8 cellular contexts compared by ENCODE assay signal in genomic region chr3:136818851-136819783, GRCh38. TPM values are rescaled to one million over a fixed set of nuclear protein-coding genes. Genes with fewer than 3 reads are reported as not detected.
DNase-seq lines count a peak whose midpoint lies in the region; ATAC-seq and TF ChIP-seq lines count a peak whose summit lies in the region.

SLC35G2 (plus strand) TSS chr3:136819126; CDS start chr3:136854461, 35,335 bp downstream.

- ATAC-seq in GM21825 (IDR thresholded peaks at IDR 0.05; ENCODE audit: unreplicated experiment): peak; percentile 42
- ATAC-seq in lower lobe of right lung: peak; percentile 74 to 78
- no peak for ATAC-seq in HG02970 (IDR thresholded peaks at IDR 0.05; ENCODE audit: low FRiP score, unreplicated experiment)

- peaks cover 55% of the 10 kb centered on the region for H3K27me3 Mint-ChIP-seq in activated CD4-positive, alpha-beta memory T cell treated with anti-CD3 and anti-CD28 coated beads, Interleukin-2, amount 10 ng/mL, durations not matched to agents 7 days and 5 days

- intact Hi-C loops in lower lobe of right lung (cut with DNase I): no loop called here

- H3K36me3 ChIP-seq in BE2C: 0 out of 2 replicates have a peak, but pooled peaks cover 4% of the 10 kb centered on the region
- no peaks in the 10 kb centered on the region for H3K36me3 ChIP-seq in effector memory CD4-positive, alpha-beta T cell (ENCODE audit: control insufficient read depth, insufficient read depth, low read length)
- no peaks in the 10 kb centered on the region for H3K36me3 ChIP-seq in lower lobe of right lung

- H3K9me3 Mint-ChIP-seq in activated CD4-positive, alpha-beta memory T cell treated with anti-CD3 and anti-CD28 coated beads, Interleukin-2, amount 10 ng/mL, durations not matched to agents 7 days and 5 days: peaks cover 5% of the 10 kb centered on the region

- H3K27me3 ChIP-seq in BE2C (no peaks in the 10 kb centered on the region), lower lobe of right lung (ENCODE audit: low read depth) (peaks cover 7% of the 10 kb centered on the region)
- H3K27me3 ChIP-seq in effector memory CD4-positive, alpha-beta T cell (replicated peaks; ENCODE audit: control insufficient read depth, insufficient read depth, low read length, poor library complexity, severe bottlenecking): peaks cover 13% of the 10 kb centered on the region

- H3K36me3 Mint-ChIP-seq in activated CD4-positive, alpha-beta memory T cell treated with anti-CD3 and anti-CD28 coated beads, Interleukin-2, amount 10 ng/mL, durations not matched to agents 7 days and 5 days (ENCODE audit: low read depth): no peaks in the 10 kb centered on the region

- H3K4me3 Mint-ChIP-seq in activated CD4-positive, alpha-beta memory T cell treated with anti-CD3 and anti-CD28 coated beads, Interleukin-2, amount 10 ng/mL, durations not matched to agents 7 days and 5 days: peak within 1 kb of the TSS; percentile 70

- H3K4me1 Mint-ChIP-seq in activated CD4-positive, alpha-beta memory T cell treated with anti-CD3 and anti-CD28 coated beads, Interleukin-2, amount 10 ng/mL, durations not matched to agents 7 days and 5 days: peaks cover 21% of the 10 kb centered on the region

- no peak within 1 kb of the TSS for H3K27ac Mint-ChIP-seq in activated CD4-positive, alpha-beta memory T cell treated with anti-CD3 and anti-CD28 coated beads, Interleukin-2, amount 10 ng/mL, durations not matched to agents 7 days and 5 days

- H3K9me3 ChIP-seq in BE2C (no peaks in the 10 kb centered on the region; the same call in 1 of the 2 replicates), lower lobe of right lung (no peaks in the 10 kb centered on the region)
- no peaks in the 10 kb centered on the region for H3K9me3 ChIP-seq in effector memory CD4-positive, alpha-beta T cell (ENCODE audit: control insufficient read depth, low read length)

- CTCF ChIA-PET in activated CD4-positive, alpha-beta memory T cell treated with anti-CD3 and anti-CD28 coated beads, Interleukin-2, amount 10 ng/mL, durations not matched to agents 7 days and 5 days (lab: Charles Lee): interaction anchor here (1.7 kb wide), 1 partner anchor 67 kb away, joined by 4 read pairs; the partner anchor contains the start of gene STAG1

- POLR2A ChIA-PET in activated CD4-positive, alpha-beta memory T cell treated with anti-CD3 and anti-CD28 coated beads, Interleukin-2, amount 10 ng/mL, durations not matched to agents 7 days and 5 days (lab: Charles Lee): interaction anchor here (0.9 to 1.0 kb wide), 2 partner anchors 43 to 67 kb away, joined by 3 to 6 read pairs; partner anchors contain the start of genes NCK1 and STAG1

- H3K27ac ChIP-seq in effector memory CD4-positive, alpha-beta T cell (ENCODE audit: insufficient read depth, low read length, poor library complexity, severe bottlenecking): no peak within 1 kb of the TSS
- H3K27ac ChIP-seq in lower lobe of right lung: peak within 1 kb of the TSS; percentile 82

- DNase-seq in BE2C: peak; percentile 95
- DNase-seq in NCI-H2196 (lab: John Stamatoyannopoulos, UW; ENCODE audit: unreplicated experiment): peak; percentile 78
- DNase-seq in activated CD4-positive, alpha-beta memory T cell treated with anti-CD3 and anti-CD28 coated beads, Interleukin-2, amount 10 ng/mL, durations not matched to agents 7 days and 5 days: peak; percentile 29
- peak in 2 of 3 donors; percentile 2 to 8 for DNase-seq in effector memory CD4-positive, alpha-beta T cell
- peak; percentile 58 for DNase-seq in lower lobe of right lung
- peak; percentile 35 to 36 for DNase-seq in stimulated activated CD8-positive, alpha-beta memory T cell treated with anti-CD3 and anti-CD28 coated beads, Interleukin-2, amount 100 ng/mL, for 48 hours (ENCODE audit: low read depth in 2 of 2)

- TF ChIP-seq CTCF in BE2C (IDR thresholded peaks at IDR 0.05; ENCODE audit: low read depth, low read length) (no peak), lower lobe of right lung (IDR thresholded peaks at IDR 0.05) (no peak)

- peaks cover 4% of the 10 kb centered on the region; the same call in 1 of the 2 replicates for H3K4me1 ChIP-seq in BE2C
- H3K4me1 ChIP-seq in effector memory CD4-positive, alpha-beta T cell (ENCODE audit: control insufficient read depth, insufficient read depth, low read length, poor library complexity, severe bottlenecking): peaks cover 8% of the 10 kb centered on the region
- peaks cover 30% of the 10 kb centered on the region for H3K4me1 ChIP-seq in lower lobe of right lung

- peak within 1 kb of the TSS; percentile 77 for H3K4me3 ChIP-seq in BE2C (ENCODE audit: low read depth, low read length)
- H3K4me3 ChIP-seq in effector memory CD4-positive, alpha-beta T cell (ENCODE audit: insufficient read depth, low read depth, low read length, poor library complexity, severe bottlenecking): peak within 1 kb of the TSS; percentile 63
- peak within 1 kb of the TSS; percentile 74 for H3K4me3 ChIP-seq in lower lobe of right lung

RNA-seq across cellular contexts. Expression of gene SLC35G2, which starts in this region (rescaled TPM):
- polyA plus RNA-seq in BE2C (2012; ENCODE audit: insufficient read depth, insufficient read length, low read depth): 28.8 TPM
- under 1 TPM; 0.80 to 0.83 TPM for total RNA-seq in activated CD4-positive, alpha-beta memory T cell treated with anti-CD3 and anti-CD28 coated beads, Interleukin-2, amount 10 ng/mL, durations not matched to agents 7 days and 5 days
- total RNA-seq in lower lobe of right lung: 5.7 TPM

Comparison
In these comparisons a context has a peak if more than half of its experiments do, and no peak if none do; other contexts are left out.
1. Peak in DNase-seq in activated CD4-positive, alpha-beta memory T cell treated with anti-CD3 and anti-CD28 coated beads, Interleukin-2, amount 10 ng/mL, durations not matched to agents 7 days and 5 days; RNA of the gene not detected or under 1 TPM.
2. DNase-seq: peak in every context shown above with its lines; median percentile 95 in BE2C; 78 in NCI-H2196; 58 in lower lobe of right lung; 36 in stimulated activated CD8-positive, alpha-beta memory T cell treated with anti-CD3 and anti-CD28 coated beads, Interleukin-2, amount 100 ng/mL, for 48 hours; 29 in activated CD4-positive, alpha-beta memory T cell treated with anti-CD3 and anti-CD28 coated beads, Interleukin-2, amount 10 ng/mL, durations not matched to agents 7 days and 5 days; 5 in effector memory CD4-positive, alpha-beta T cell.